ENCODE assay signal across 15 cellular contexts in the genomic region with DNA sequence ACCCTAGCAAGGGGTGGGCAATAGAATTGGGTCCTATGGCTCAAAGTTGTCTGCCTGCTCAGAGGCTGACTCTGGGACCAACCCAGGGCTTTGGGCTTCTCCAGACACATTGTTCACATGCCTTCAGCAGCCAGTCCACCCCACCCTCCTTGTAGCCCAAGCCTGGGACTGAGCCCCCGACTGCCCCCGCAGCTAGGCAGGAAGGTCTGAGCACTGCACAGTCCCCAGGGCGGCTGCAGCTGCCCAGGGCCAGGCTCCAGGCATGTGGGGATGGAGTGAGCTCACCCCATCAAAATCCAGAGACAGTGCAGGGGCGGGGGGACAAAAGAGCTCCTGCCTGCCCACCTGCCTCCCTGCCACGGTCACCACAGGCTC. TPM values are rescaled to one million over a fixed set of nuclear protein-coding genes. Genes with fewer than 3 reads are reported as not detected.
DNase-seq lines count a peak whose midpoint lies in the region; ATAC-seq and TF ChIP-seq lines count a peak whose summit lies in the region.
"Had no signal": no experiment of that assay in that cellular context is flagged by ENCODE, and none has a peak within 500 bp of the region (broad histone marks: within the 10 kb centered on the region; RNA-seq: fewer than 3 reads in every experiment).

No MANE protein-coding gene starts in this region.

- no peaks in the 10 kb centered on the region; the same call in 2 of the 3 replicates for H3K36me3 Mint-ChIP-seq in GM23338 (ENCODE audit: low read depth)

- peak overlapping the region; percentile 65 for H4K91ac ChIP-seq in mesenchymal stem cell (ENCODE audit: low read length)

- no peaks in the 10 kb centered on the region for H3K36me3 ChIP-seq in GM23338 (ENCODE audit: insufficient read depth)
- H3K36me3 ChIP-seq in mesenchymal stem cell (ENCODE audit: control insufficient read depth in 1 of 2, insufficient read depth in 2 of 2, low read depth in 1 of 2, low read length in 2 of 2), result peaks cover 7 to 57% of the 10 kb centered on the region in 2 experiments
- H3K36me3 ChIP-seq in suprapubic skin, result no peaks in the 10 kb centered on the region

- H2BK15ac ChIP-seq in mesenchymal stem cell (ENCODE audit: low read depth, poor library complexity, severe bottlenecking), result no peak overlapping the region

- H2AK5ac ChIP-seq in mesenchymal stem cell (ENCODE audit: low read length, severe bottlenecking), result peak overlapping the region; percentile 19

- H3K9me3 Mint-ChIP-seq in GM23338, result no peaks in the 10 kb centered on the region
- H3K9me3 Mint-ChIP-seq: activated B cell treated with CpG ODN at 0.5 μM for 24 hours had no signal

- H2BK120ac ChIP-seq in mesenchymal stem cell (ENCODE audit: low read depth, low read length), result peak overlapping the region; percentile 29

- 70% methylated on average over 5 of the region's 5 CpGs for WGBS in mesenchymal stem cell
- 68% methylated on average over 4 of the region's 5 CpGs for WGBS in suprapubic skin

- no peak for TF ChIP-seq POLR2A in suprapubic skin (IDR thresholded peaks at IDR 0.05)

- H3K4me1 ChIP-seq in GM23338 (ENCODE audit: insufficient read depth) (no peaks in the 10 kb centered on the region; the same call in 1 of the 2 replicates), mesenchymal stem cell (ENCODE audit: control insufficient read depth, insufficient read depth, low read depth, low read length) (peaks cover 65% of the 10 kb centered on the region), suprapubic skin (peaks cover 98% of the 10 kb centered on the region)

- DNase-seq in GM23338 (ENCODE audit: low spot score), result no peak
- peak; percentile 21 for DNase-seq in dedifferentiated amniotic fluid mesenchymal stem cell (ENCODE audit: extremely low spot score)
- no peak for DNase-seq in mesenchymal stem cell
- no peak for DNase-seq in suprapubic skin (ENCODE audit: low spot score in 2 of 2)
- no peak for DNase-seq in middle frontal gyrus (ENCODE audit: extremely low spot score, low spot score)
- DNase-seq in effector CD4-positive, alpha-beta T cell, result no peak
- DNase-seq in retina, result no peak
- no peak for DNase-seq in NCI-H1694 treated with DMSO at 0.1 percent for 48 hours (lab: John Stamatoyannopoulos, UW)
- DNase-seq: activated B cell treated with CpG ODN at 0.5 μM for 24 hours; activated naive CD4-positive, alpha-beta T cell treated with anti-CD3 and anti-CD28 coated beads, Interleukin-2, amount 50 U/mL, for 16 hours; DMS 273 treated with DMSO at 0.1 percent for 48 hours; NCI-H1417 treated with DMSO at 0.1 percent for 48 hours had no signal

- no peaks in the 10 kb centered on the region for H4K20me1 ChIP-seq in GM23338 (replicated peaks; ENCODE audit: insufficient read depth)

- no peak for TF ChIP-seq EP300 in suprapubic skin (IDR thresholded peaks at IDR 0.05)

- no peak overlapping the region for H3K23ac ChIP-seq in mesenchymal stem cell (ENCODE audit: low read length in 2 of 2)

- peaks cover 45% of the 10 kb centered on the region for H3K79me1 ChIP-seq in mesenchymal stem cell (replicated peaks; ENCODE audit: low read length, poor library complexity, severe bottlenecking)

- H3K4me3 Mint-ChIP-seq in GM23338, result no peak overlapping the region
- H3K4me3 Mint-ChIP-seq: activated B cell treated with CpG ODN at 0.5 μM for 24 hours had no signal

- H3K27me3 Mint-ChIP-seq in GM23338 (ENCODE audit: insufficient read depth, low read depth, poor library complexity), result peaks cover 15% of the 10 kb centered on the region

- peak overlapping the region; percentile 81; the same call in 1 of the 2 replicates for H3K27ac Mint-ChIP-seq in GM23338
- H3K27ac Mint-ChIP-seq: activated B cell treated with CpG ODN at 0.5 μM for 24 hours had no signal

- H2BK12ac ChIP-seq in mesenchymal stem cell (ENCODE audit: low read length in 2 of 2), result peak overlapping the region in 1 of 2 experiments; percentile 7

- H3K27me3 ChIP-seq in GM23338 (ENCODE audit: insufficient read depth), result no peaks in the 10 kb centered on the region
- no peaks in the 10 kb centered on the region for H3K27me3 ChIP-seq in mesenchymal stem cell (ENCODE audit: control insufficient read depth in 1 of 2, insufficient read depth in 1 of 2, low read length in 2 of 2)
- H3K27me3 ChIP-seq in suprapubic skin, result no peaks in the 10 kb centered on the region

- no peak overlapping the region for H3K27ac ChIP-seq in GM23338 (ENCODE audit: low read depth)
- peak overlapping the region; percentile 53 for H3K27ac ChIP-seq in mesenchymal stem cell (ENCODE audit: low read length, poor library complexity, severe bottlenecking)
- peak overlapping the region; percentile 48 for H3K27ac ChIP-seq in suprapubic skin

- peaks cover 25% of the 10 kb centered on the region for H3K4me1 Mint-ChIP-seq in GM23338
- H3K4me1 Mint-ChIP-seq: activated B cell treated with CpG ODN at 0.5 μM for 24 hours had no signal

- no peak overlapping the region for H3K4ac ChIP-seq in mesenchymal stem cell (ENCODE audit: low read depth in 1 of 2, low read length in 2 of 2)

- no peaks in the 10 kb centered on the region for H3K79me2 ChIP-seq in GM23338 (replicated peaks; ENCODE audit: insufficient read depth)

- H4K8ac ChIP-seq in mesenchymal stem cell (ENCODE audit: low read length), result no peak overlapping the region

- H3K9me3 ChIP-seq in mesenchymal stem cell (ENCODE audit: control insufficient read depth, low read length) (no peaks in the 10 kb centered on the region), suprapubic skin (no peaks in the 10 kb centered on the region)

- H3K4me2 ChIP-seq in GM23338 (no peak overlapping the region), mesenchymal stem cell (ENCODE audit: low read length, poor library complexity, severe bottlenecking) (no peak overlapping the region)

- TF ChIP-seq CTCF in GM23338 (conservative IDR thresholded peaks at IDR 0.05; ENCODE audit: low read depth in 2 of 2) (no peak), suprapubic skin (IDR thresholded peaks at IDR 0.05) (no peak)

- H3K9ac ChIP-seq in mesenchymal stem cell (ENCODE audit: low read length), result peak overlapping the region; percentile 0

- peak overlapping the region in 1 of 2 experiments; percentile 44 for H3K14ac ChIP-seq in mesenchymal stem cell (ENCODE audit: low read length in 2 of 2)

- no peak overlapping the region for H2AFZ ChIP-seq in GM23338
- no peak overlapping the region for H2AFZ ChIP-seq in mesenchymal stem cell (ENCODE audit: low read depth, low read length)

- no peak overlapping the region for H2BK5ac ChIP-seq in mesenchymal stem cell (ENCODE audit: low read depth, low read length, poor library complexity, severe bottlenecking)

- peak overlapping the region; percentile 2 to 61 for H3K18ac ChIP-seq in mesenchymal stem cell (ENCODE audit: low read depth in 1 of 2, low read length in 2 of 2)

- H3K9me2 ChIP-seq in GM23338 (ENCODE audit: insufficient read depth), result no peaks in the 10 kb centered on the region

- no peaks in the 10 kb centered on the region for H3F3A ChIP-seq in GM23338 (replicated peaks; ENCODE audit: low read depth)

- peak; percentile 16 for ATAC-seq in GM23338
- ATAC-seq: esophagus mucosa, HCT116, left lobe of liver had no signal

- H3K4me3 ChIP-seq in GM23338 (no peak overlapping the region), mesenchymal stem cell (ENCODE audit: insufficient read depth in 1 of 2, low read depth in 1 of 2, low read length in 2 of 2) (no peak overlapping the region), suprapubic skin (no peak overlapping the region)

TF ChIP-seq in GM23338, 12 proteins besides CTCF, POLR2A, EP300 and RAD21 (continues in another document):
- TF ChIP-seq ZNF331 (CRISPR knock-in tag; IDR thresholded peaks at IDR 0.05; ENCODE audit: low read depth) (no peak), JUNB (IDR thresholded peaks at IDR 0.05; ENCODE audit: unreplicated experiment) (no peak), POLR2AphosphoS5 (IDR thresholded peaks at IDR 0.05; ENCODE audit: low read depth) (no peak), NANOG (IDR thresholded peaks at IDR 0.05; ENCODE audit: borderline replicate concordance) (no peak), ZNF114 (CRISPR knock-in tag; IDR thresholded peaks at IDR 0.05) (no peak), EZH2 (IDR thresholded peaks at IDR 0.05; ENCODE audit: low read depth, unreplicated experiment) (no peak), CREB1 (CRISPR knock-in tag; IDR thresholded peaks at IDR 0.05; ENCODE audit: low read depth) (no peak)
- TF ChIP-seq, protein P1, sequence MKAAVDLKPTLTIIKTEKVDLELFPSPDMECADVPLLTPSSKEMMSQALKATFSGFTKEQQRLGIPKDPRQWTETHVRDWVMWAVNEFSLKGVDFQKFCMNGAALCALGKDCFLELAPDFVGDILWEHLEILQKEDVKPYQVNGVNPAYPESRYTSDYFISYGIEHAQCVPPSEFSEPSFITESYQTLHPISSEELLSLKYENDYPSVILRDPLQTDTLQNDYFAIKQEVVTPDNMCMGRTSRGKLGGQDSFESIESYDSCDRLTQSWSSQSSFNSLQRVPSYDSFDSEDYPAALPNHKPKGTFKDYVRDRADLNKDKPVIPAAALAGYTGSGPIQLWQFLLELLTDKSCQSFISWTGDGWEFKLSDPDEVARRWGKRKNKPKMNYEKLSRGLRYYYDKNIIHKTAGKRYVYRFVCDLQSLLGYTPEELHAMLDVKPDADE (IDR thresholded peaks at IDR 0.05), result no peak

RNA-seq across cellular contexts. Expression of a gene that starts 35.6 kb away (rescaled TPM):
- total RNA-seq in GM23338 (2014; rRNA removed; shearing (Covaris generic)), result 47.8 and 70.8 TPM in 2 replicates
- polyA plus RNA-seq in GM23338 (2016; fragmentation: Nextera tagmentation; extraction: Ambion mirVana), result 13.3 and 14.9 TPM in 2 replicates
- 26.3 TPM for polyA plus RNA-seq in mesenchymal stem cell (2013, experiment 1 of 2)
- polyA plus RNA-seq in mesenchymal stem cell (2013, experiment 2 of 2), result 21.0 TPM
- 100 to 1,000 TPM in 3 of 4 donors, 10 to 100 TPM in 1; 97.5 to 164 (median 131) TPM for total RNA-seq in suprapubic skin
